ENCODE assay signal across 1 cellular context in the genomic region with DNA sequence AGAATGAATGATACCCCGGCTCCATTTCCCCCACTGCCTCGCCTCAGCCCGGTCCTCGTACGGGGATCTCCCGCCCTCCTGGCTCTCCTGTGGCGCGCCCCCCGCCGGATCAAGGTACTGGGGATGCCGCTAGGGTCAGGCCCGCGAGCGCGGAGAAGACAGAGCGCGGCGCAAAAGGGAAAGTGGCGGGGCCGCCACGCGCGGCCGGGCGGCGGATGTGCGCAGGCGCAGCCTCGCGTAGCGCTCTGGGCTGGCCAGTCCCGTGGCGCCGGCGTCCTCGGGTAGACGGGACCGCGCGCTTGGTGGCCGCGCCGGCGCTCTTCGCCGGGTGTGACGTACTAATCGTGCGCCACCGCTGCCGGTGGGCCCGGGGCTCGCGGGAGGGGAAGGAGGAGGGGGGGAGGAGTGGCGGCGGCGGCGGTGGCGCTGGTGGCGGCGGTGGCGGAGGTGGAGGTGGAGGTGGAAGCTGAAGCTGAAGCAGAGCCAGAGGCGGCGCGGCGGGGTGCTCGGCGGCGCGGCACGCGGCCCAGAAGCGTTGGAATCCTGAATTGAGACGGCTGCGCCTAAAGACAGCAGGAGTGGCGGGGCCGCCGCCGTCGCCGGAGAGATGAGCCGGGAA.
A peak's percentile ranks its signal among the peaks of the same experiment; 100 is the strongest.
TF ChIP-seq lines count a peak whose summit lies in the region.

Gene SENP3, plus strand, starts transcription at position 331 of the 619 bp plus-strand sequence. CDS start 1,158 bp downstream, outside the sequence.

TF ChIP-seq in HepG2, 621 proteins besides CTCF, POLR2A, EP300 and RAD21 (continued from another document and continues in another):
- TF ChIP-seq, protein P1, sequence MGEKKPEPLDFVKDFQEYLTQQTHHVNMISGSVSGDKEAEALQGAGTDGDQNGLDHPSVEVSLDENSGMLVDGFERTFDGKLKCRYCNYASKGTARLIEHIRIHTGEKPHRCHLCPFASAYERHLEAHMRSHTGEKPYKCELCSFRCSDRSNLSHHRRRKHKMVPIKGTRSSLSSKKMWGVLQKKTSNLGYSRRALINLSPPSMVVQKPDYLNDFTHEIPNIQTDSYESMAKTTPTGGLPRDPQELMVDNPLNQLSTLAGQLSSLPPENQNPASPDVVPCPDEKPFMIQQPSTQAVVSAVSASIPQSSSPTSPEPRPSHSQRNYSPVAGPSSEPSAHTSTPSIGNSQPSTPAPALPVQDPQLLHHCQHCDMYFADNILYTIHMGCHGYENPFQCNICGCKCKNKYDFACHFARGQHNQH (CRISPR knock-in tag; IDR thresholded peaks at IDR 0.05) = no peak
- peak; percentile 6 for TF ChIP-seq PHF5A (CRISPR knock-in tag; IDR thresholded peaks at IDR 0.05; ENCODE audit: low read depth, unreplicated experiment)
- peak; percentile 78 for TF ChIP-seq DMAP1 (CRISPR knock-in tag; IDR thresholded peaks at IDR 0.05)
- no peak for TF ChIP-seq ZBTB43 (CRISPR knock-in tag; conservative IDR thresholded peaks at IDR 0.05)
- TF ChIP-seq ZBTB3 (CRISPR knock-in tag; IDR thresholded peaks at IDR 0.05; ENCODE audit: borderline replicate concordance, low read depth) = 0 out of 2 replicates have a peak, but pooled peaks have one; percentile 30
- TF ChIP-seq FOXC1 (CRISPR knock-in tag; IDR thresholded peaks at IDR 0.05; ENCODE audit: borderline replicate concordance) = peak; percentile 8; the same call in 1 of the 2 replicates
- 0 out of 2 replicates have a peak, but pooled peaks have one; percentile 38 for TF ChIP-seq ZNF749 (CRISPR knock-in tag; IDR thresholded peaks at IDR 0.05; ENCODE audit: borderline replicate concordance)
- TF ChIP-seq ZNF143 (CRISPR knock-in tag; IDR thresholded peaks at IDR 0.05) = peak; percentile 49; the same call in 1 of the 2 replicates
- TF ChIP-seq TCF12 (IDR thresholded peaks at IDR 0.05) = no peak
- TF ChIP-seq TCF12 (CRISPR knock-in tag; IDR thresholded peaks at IDR 0.05) = 0 out of 2 replicates have a peak, but pooled peaks have one; percentile 65
- peak; percentile 18 for TF ChIP-seq JARID2 (CRISPR knock-in tag; IDR thresholded peaks at IDR 0.05; ENCODE audit: insufficient replicate concordance)
- 0 out of 2 replicates have a peak, but pooled peaks have one; percentile 42 for TF ChIP-seq DR1 (CRISPR knock-in tag; IDR thresholded peaks at IDR 0.05)
- peak; percentile 45; the same call in 1 of the 2 replicates for TF ChIP-seq NR2C2 (CRISPR knock-in tag; IDR thresholded peaks at IDR 0.05; ENCODE audit: borderline replicate concordance)
- 0 out of 2 replicates have a peak, but pooled peaks have one; percentile 62 for TF ChIP-seq ZGPAT (CRISPR knock-in tag; IDR thresholded peaks at IDR 0.05)
- TF ChIP-seq CREB1 (IDR thresholded peaks at IDR 0.05) = peak; percentile 90
- peak; percentile 92 for TF ChIP-seq CREB1 (CRISPR knock-in tag; IDR thresholded peaks at IDR 0.05)
- TF ChIP-seq ASH2L (IDR thresholded peaks at IDR 0.05; ENCODE audit: insufficient read length, low read depth, low read length) = peak; percentile 79
- peak; percentile 27; the same call in 1 of the 2 replicates for TF ChIP-seq HOXA5 (CRISPR knock-in tag; IDR thresholded peaks at IDR 0.05)
- TF ChIP-seq TBL1XR1 (IDR thresholded peaks at IDR 0.05; ENCODE audit: borderline replicate concordance, low read length, partially characterized antibody) = no peak
- peak; percentile 27 for TF ChIP-seq SKI (IDR thresholded peaks at IDR 0.05; ENCODE audit: partially characterized antibody)
- 0 out of 2 replicates have a peak, but pooled peaks have one; percentile 66 for TF ChIP-seq IRF1 (CRISPR knock-in tag; IDR thresholded peaks at IDR 0.05; ENCODE audit: low read depth)
- TF ChIP-seq RFX3 (CRISPR knock-in tag; IDR thresholded peaks at IDR 0.05) = no peak
- TF ChIP-seq, protein P2, sequence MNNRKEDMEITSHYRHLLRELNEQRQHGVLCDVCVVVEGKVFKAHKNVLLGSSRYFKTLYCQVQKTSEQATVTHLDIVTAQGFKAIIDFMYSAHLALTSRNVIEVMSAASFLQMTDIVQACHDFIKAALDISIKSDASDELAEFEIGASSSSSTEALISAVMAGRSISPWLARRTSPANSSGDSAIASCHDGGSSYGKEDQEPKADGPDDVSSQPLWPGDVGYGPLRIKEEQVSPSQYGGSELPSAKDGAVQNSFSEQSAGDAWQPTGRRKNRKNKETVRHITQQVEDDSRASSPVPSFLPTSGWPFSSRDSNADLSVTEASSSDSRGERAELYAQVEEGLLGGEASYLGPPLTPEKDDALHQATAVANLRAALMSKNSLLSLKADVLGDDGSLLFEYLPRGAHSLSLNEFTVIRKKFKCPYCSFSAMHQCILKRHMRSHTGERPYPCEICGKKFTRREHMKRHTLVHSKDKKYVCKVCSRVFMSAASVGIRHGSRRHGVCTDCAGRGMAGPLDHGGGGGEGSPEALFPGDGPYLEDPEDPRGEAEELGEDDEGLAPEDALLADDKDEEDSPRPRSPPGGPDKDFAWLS (CRISPR knock-in tag; IDR thresholded peaks at IDR 0.05; ENCODE audit: borderline replicate concordance) = peak; percentile 26; the same call in 1 of the 2 replicates
- TF ChIP-seq GATAD1 (CRISPR knock-in tag; IDR thresholded peaks at IDR 0.05) = peak; percentile 93
- TF ChIP-seq, protein P3, sequence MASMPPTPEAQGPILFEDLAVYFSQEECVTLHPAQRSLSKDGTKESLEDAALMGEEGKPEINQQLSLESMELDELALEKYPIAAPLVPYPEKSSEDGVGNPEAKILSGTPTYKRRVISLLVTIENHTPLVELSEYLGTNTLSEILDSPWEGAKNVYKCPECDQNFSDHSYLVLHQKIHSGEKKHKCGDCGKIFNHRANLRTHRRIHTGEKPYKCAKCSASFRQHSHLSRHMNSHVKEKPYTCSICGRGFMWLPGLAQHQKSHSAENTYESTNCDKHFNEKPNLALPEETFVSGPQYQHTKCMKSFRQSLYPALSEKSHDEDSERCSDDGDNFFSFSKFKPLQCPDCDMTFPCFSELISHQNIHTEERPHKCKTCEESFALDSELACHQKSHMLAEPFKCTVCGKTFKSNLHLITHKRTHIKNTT (CRISPR knock-in tag; IDR thresholded peaks at IDR 0.05) = no peak
- TF ChIP-seq KDM2A (CRISPR knock-in tag; IDR thresholded peaks at IDR 0.05; ENCODE audit: borderline replicate concordance, low read depth) = peak; percentile 87
- peak; percentile 60 for TF ChIP-seq GABPA (IDR thresholded peaks at IDR 0.05; ENCODE audit: low read depth, low read length)
- peak; percentile 71 for TF ChIP-seq GABPA (CRISPR knock-in tag; IDR thresholded peaks at IDR 0.05; ENCODE audit: low read depth)
- TF ChIP-seq, protein P4, sequence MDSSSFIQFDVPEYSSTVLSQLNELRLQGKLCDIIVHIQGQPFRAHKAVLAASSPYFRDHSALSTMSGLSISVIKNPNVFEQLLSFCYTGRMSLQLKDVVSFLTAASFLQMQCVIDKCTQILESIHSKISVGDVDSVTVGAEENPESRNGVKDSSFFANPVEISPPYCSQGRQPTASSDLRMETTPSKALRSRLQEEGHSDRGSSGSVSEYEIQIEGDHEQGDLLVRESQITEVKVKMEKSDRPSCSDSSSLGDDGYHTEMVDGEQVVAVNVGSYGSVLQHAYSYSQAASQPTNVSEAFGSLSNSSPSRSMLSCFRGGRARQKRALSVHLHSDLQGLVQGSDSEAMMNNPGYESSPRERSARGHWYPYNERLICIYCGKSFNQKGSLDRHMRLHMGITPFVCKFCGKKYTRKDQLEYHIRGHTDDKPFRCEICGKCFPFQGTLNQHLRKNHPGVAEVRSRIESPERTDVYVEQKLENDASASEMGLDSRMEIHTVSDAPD (CRISPR knock-in tag; IDR thresholded peaks at IDR 0.05) = no peak
- peak; percentile 76; the same call in 1 of the 2 replicates for TF ChIP-seq MXD4 (CRISPR knock-in tag; IDR thresholded peaks at IDR 0.05)
- TF ChIP-seq POLR2G (IDR thresholded peaks at IDR 0.05; ENCODE audit: low read depth, low read length) = peak; percentile 81
- 0 out of 2 replicates have a peak, but pooled peaks have one; percentile 7 for TF ChIP-seq MLX (CRISPR knock-in tag; IDR thresholded peaks at IDR 0.05)
- TF ChIP-seq ZC3H13 (CRISPR knock-in tag; IDR thresholded peaks at IDR 0.05) = 0 out of 2 replicates have a peak, but pooled peaks have one; percentile 41
- TF ChIP-seq MYNN (CRISPR knock-in tag; IDR thresholded peaks at IDR 0.05; ENCODE audit: low read depth) = no peak
- peak; percentile 70 for TF ChIP-seq CREM (IDR thresholded peaks at IDR 0.05)
- TF ChIP-seq CREM (CRISPR knock-in tag; IDR thresholded peaks at IDR 0.05) = peak; percentile 72; the same call in 1 of the 2 replicates
- peak; percentile 45; the same call in 1 of the 2 replicates for TF ChIP-seq ZNF777 (CRISPR knock-in tag; IDR thresholded peaks at IDR 0.05)
- TF ChIP-seq, protein P5, sequence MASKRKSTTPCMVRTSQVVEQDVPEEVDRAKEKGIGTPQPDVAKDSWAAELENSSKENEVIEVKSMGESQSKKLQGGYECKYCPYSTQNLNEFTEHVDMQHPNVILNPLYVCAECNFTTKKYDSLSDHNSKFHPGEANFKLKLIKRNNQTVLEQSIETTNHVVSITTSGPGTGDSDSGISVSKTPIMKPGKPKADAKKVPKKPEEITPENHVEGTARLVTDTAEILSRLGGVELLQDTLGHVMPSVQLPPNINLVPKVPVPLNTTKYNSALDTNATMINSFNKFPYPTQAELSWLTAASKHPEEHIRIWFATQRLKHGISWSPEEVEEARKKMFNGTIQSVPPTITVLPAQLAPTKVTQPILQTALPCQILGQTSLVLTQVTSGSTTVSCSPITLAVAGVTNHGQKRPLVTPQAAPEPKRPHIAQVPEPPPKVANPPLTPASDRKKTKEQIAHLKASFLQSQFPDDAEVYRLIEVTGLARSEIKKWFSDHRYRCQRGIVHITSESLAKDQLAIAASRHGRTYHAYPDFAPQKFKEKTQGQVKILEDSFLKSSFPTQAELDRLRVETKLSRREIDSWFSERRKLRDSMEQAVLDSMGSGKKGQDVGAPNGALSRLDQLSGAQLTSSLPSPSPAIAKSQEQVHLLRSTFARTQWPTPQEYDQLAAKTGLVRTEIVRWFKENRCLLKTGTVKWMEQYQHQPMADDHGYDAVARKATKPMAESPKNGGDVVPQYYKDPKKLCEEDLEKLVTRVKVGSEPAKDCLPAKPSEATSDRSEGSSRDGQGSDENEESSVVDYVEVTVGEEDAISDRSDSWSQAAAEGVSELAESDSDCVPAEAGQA (IDR thresholded peaks at IDR 0.05; ENCODE audit: low read depth) = peak; percentile 65
- TF ChIP-seq, protein P5 (CRISPR knock-in tag; IDR thresholded peaks at IDR 0.05; ENCODE audit: borderline replicate concordance) = no peak
- peak; percentile 87 for TF ChIP-seq THAP11 (CRISPR knock-in tag; IDR thresholded peaks at IDR 0.05)
- TF ChIP-seq CREB3 (CRISPR knock-in tag; IDR thresholded peaks at IDR 0.05) = peak; percentile 80; the same call in 1 of the 2 replicates
- TF ChIP-seq NFKB2 (CRISPR knock-in tag; IDR thresholded peaks at IDR 0.05; ENCODE audit: borderline replicate concordance) = peak; percentile 14; the same call in 1 of the 2 replicates
- TF ChIP-seq POLR2AphosphoS5 (IDR thresholded peaks at IDR 0.05; ENCODE audit: low read depth, low read length) = peak; percentile 60
